11 cellular contexts compared by ENCODE assay signal in the genomic region with DNA sequence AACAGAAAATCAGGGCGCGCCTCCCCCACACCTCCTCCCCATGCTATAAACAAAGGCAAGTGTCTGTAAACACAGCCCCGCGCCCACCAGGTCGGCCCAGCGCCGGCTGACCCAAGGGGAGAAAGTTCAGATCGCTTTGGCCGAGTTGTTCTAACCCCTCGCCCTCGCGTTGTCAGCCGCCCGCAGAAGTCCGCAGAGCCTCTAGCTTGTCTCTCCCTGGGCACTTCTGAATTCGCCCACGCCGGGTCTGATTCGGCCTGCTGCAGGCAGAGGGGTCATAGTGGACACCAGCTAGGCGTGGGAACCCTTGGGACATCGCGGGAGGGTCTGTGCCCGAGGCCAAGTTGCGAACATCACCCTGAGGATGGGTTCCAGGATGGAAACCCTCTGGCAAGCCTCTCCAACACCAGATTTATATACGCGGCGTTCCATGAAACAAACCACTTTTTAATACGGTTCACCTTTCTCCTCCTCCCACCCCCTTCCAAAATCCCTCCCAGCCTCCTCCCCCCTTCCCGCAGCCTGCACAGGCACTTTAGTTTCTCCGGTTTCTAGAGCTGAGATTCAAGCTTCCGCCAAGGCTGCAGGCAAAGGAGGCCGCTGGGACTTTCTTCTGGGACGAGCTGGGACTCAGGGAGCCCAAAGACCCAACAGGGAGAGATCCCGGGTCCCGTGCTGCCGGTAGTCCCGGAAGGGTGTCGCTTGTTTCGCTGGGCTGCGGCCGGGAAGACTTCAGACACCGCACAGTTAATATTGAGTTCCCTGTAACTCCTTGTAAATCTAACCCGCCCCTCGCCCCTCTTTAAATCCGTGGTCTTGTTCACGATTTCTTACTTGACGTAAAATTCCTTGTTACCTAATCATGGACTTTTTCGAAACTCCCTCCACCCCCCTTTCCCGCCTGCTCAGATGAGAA. TPM values are rescaled to one million over a fixed set of nuclear protein-coding genes. Genes with fewer than 3 reads are reported as not detected.
DNase-seq lines count a peak whose midpoint lies in the region; ATAC-seq and TF ChIP-seq lines count a peak whose summit lies in the region.
"Had no signal": no experiment of that assay in that cellular context is flagged by ENCODE, and none has a peak within 500 bp of the region (broad histone marks: within the 10 kb centered on the region; RNA-seq: fewer than 3 reads in every experiment).

No MANE protein-coding gene starts in this region.

- H4K5ac ChIP-seq in IMR-90 (ENCODE audit: low read depth, low read length): no peak overlapping the region

- WGBS in IMR-90 (ENCODE audit: extremely low coverage in 2 of 2, insufficient read length in 1 of 2), 2 experiments: 23% methylated on average over 34 of the region's 49 CpGs; no CpG with 5 or more reads in 1 of the 2 experiments
- WGBS in body of pancreas, 2 donors: 16 to 28% methylated on average over 39 to 49 of the region's 49 CpGs
- 11 to 19% (median 15%) methylated on average over 46 to 49 of the region's 49 CpGs for WGBS in spleen, 5 donors

- H2BK5ac ChIP-seq in IMR-90 (ENCODE audit: low read depth, low read length, poor library complexity, severe bottlenecking): no peak overlapping the region

- BruUV-seq in IMR-90 (replicated peaks; lab: Mats Ljungman, UMichigan): no TSS peak

- no peak overlapping the region for H3K4me2 ChIP-seq in IMR-90 (ENCODE audit: low read depth, low read length)

- no peaks in the 10 kb centered on the region for H3K79me1 ChIP-seq in IMR-90 (ENCODE audit: low read depth in 1 of 2, low read length in 2 of 2)

- H2AK9ac ChIP-seq in IMR-90 (replicated peaks; ENCODE audit: low read depth, low read length, poor library complexity): no peak overlapping the region

- H3K18ac ChIP-seq in IMR-90 (ENCODE audit: low read depth, low read length): no peak overlapping the region

- H3K9me1 ChIP-seq in IMR-90 (ENCODE audit: insufficient read depth, low read length): no peaks in the 10 kb centered on the region

- no peak overlapping the region for H3K23ac ChIP-seq in IMR-90 (ENCODE audit: low read depth, low read length)

- H3K56ac ChIP-seq in IMR-90 (ENCODE audit: extremely low read depth, insufficient read depth, low read length): no peak overlapping the region

- H2BK20ac ChIP-seq in IMR-90 (ENCODE audit: low read depth, low read length): no peak overlapping the region

- peak overlapping the region; percentile 37 for H2AFZ ChIP-seq in IMR-90 (replicated peaks; ENCODE audit: low read length, poor library complexity)

- no peak overlapping the region for H3K9ac ChIP-seq in IMR-90 (ENCODE audit: low read depth, low read length)
- no peak overlapping the region for H3K9ac ChIP-seq in iPS-15b (ENCODE audit: low read depth, low read length)

- H3K14ac ChIP-seq in IMR-90 (replicated peaks; ENCODE audit: low read depth, low read length): no peak overlapping the region

- POLR2A ChIA-PET in IMR-90 (lab: Charles Lee; ENCODE audit: unreplicated experiment): interaction anchor here (0.7 kb wide), 1 partner anchor 31 kb away, joined by 12 read pairs; no protein-coding TSS in a partner anchor

- no peak for TF ChIP-seq RAD21 in IMR-90 (IDR thresholded peaks at IDR 0.05; ENCODE audit: low read length)

- dilution Hi-C loops in IMR-90 (cut with HindIII; ENCODE audit: low sequenced_read_pairs, unreplicated experiment): no loop called here

- TF ChIP-seq CTCF in IMR-90 (conservative IDR thresholded peaks at IDR 0.05; ENCODE audit: low read depth, low read length) (no peak), body of pancreas (IDR thresholded peaks at IDR 0.05) (no peak), spleen (IDR thresholded peaks at IDR 0.05 in 8 of 11, conservative IDR thresholded peaks at IDR 0.05 in 3 of 11) (no peak)

- no peak for DNase-seq in IMR-90
- no peak for DNase-seq in body of pancreas
- peak; percentile 66 for DNase-seq in spleen
- no peak for DNase-seq in NCI-H1048 (lab: John Stamatoyannopoulos, UW)
- DNase-seq: cortex of kidney, hippocampal formation, NCI-H1436 treated with DMSO at 0.1 percent for 48 hours, substantia nigra had no signal

- H3K4me3 ChIP-seq in IMR-90 (ENCODE audit: insufficient read depth, low read depth, low read length) (no peak overlapping the region), body of pancreas (no peak overlapping the region), iPS-15b (ENCODE audit: low read depth, low read length) (peak overlapping the region; percentile 26), spleen (peak overlapping the region in 2 of 8 donors; percentile 5 to 9)

- no peak overlapping the region for H3K4ac ChIP-seq in IMR-90 (ENCODE audit: low read depth, low read length)

- H3K27me3 ChIP-seq in IMR-90 (ENCODE audit: control insufficient read depth, insufficient read depth, low read length) (peaks cover 75% of the 10 kb centered on the region), body of pancreas (peaks cover 0 to 12% of the 10 kb centered on the region in 2 donors), iPS-15b (ENCODE audit: control insufficient read depth, insufficient read depth, low read length) (peaks cover 95% of the 10 kb centered on the region), spleen (replicated peaks in 1 of 7) (peaks cover 3 to 100% (median 97%) of the 10 kb centered on the region in 7 donors)

- H3K27ac ChIP-seq in IMR-90 (ENCODE audit: insufficient read depth, low read length) (no peak overlapping the region), body of pancreas (peak overlapping the region in 3 of 4 donors; percentile 7 to 25 (median 18)), spleen (peak overlapping the region in 1 of 8 donors; percentile 78)

- H2BK15ac ChIP-seq in IMR-90 (ENCODE audit: low read depth, low read length): no peak overlapping the region

- H3K9me3 ChIP-seq in IMR-90 (ENCODE audit: control insufficient read depth, insufficient read depth, low read length) (peaks cover 18% of the 10 kb centered on the region; the same call in 1 of the 2 replicates), body of pancreas (no peaks in the 10 kb centered on the region), iPS-15b (ENCODE audit: control insufficient read depth, insufficient read depth, low read length) (no peaks in the 10 kb centered on the region), spleen (peaks cover 0 to 9% (median 0%) of the 10 kb centered on the region in 8 donors)

- no peak overlapping the region for H4K91ac ChIP-seq in IMR-90 (ENCODE audit: insufficient read depth, low read depth, low read length)

- TF ChIP-seq POLR2A in IMR-90 (IDR thresholded peaks at IDR 0.05; ENCODE audit: low read depth, low read length): no peak
- TF ChIP-seq POLR2A in body of pancreas (IDR thresholded peaks at IDR 0.05): no peak
- no peak for TF ChIP-seq POLR2A in spleen (IDR thresholded peaks at IDR 0.05)

- no peaks in the 10 kb centered on the region for H4K20me1 ChIP-seq in IMR-90 (ENCODE audit: insufficient read depth, low read length)

- H2BK120ac ChIP-seq in IMR-90 (ENCODE audit: low read depth, low read length): no peak overlapping the region

- ATAC-seq in IMR-90 (ENCODE audit: low read depth): no peak
- no peak for ATAC-seq in body of pancreas
- no peak for ATAC-seq in HG03520 (IDR thresholded peaks at IDR 0.05; ENCODE audit: unreplicated experiment)
- ATAC-seq in GM18502 (IDR thresholded peaks at IDR 0.05; ENCODE audit: poor library complexity, unreplicated experiment): no peak

- in situ Hi-C loops in IMR-90 (cut with MboI; ENCODE audit: low sequenced_read_pairs): no loop called here

- no peak overlapping the region for H2AK5ac ChIP-seq in IMR-90 (ENCODE audit: low read depth, low read length)

- H3K36me3 ChIP-seq in IMR-90 (ENCODE audit: control insufficient read depth, insufficient read depth, low read length) (no peaks in the 10 kb centered on the region), body of pancreas (replicated peaks in 1 of 2; ENCODE audit: insufficient read depth in 1 of 2, low read depth in 2 of 2) (no peaks in the 10 kb centered on the region), iPS-15b (ENCODE audit: control insufficient read depth, insufficient read depth, low read length) (no peaks in the 10 kb centered on the region), spleen (no peaks in the 10 kb centered on the region)

- H3K4me1 ChIP-seq in IMR-90 (ENCODE audit: control insufficient read depth, insufficient read depth, low read length): no peaks in the 10 kb centered on the region
- peaks cover 29% of the 10 kb centered on the region for H3K4me1 ChIP-seq in body of pancreas
- peaks cover 3% of the 10 kb centered on the region for H3K4me1 ChIP-seq in iPS-15b (ENCODE audit: control insufficient read depth, insufficient read depth, low read length)
- peaks cover 0 to 53% (median 38%) of the 10 kb centered on the region in 6 donors for H3K4me1 ChIP-seq in spleen

- intact Hi-C loops in IMR-90 (cut with micrococcal nuclease) (no loop called here), body of pancreas (cut with DNase I) (no loop called here), spleen (cut with DNase I; ENCODE audit: low total_unique reads) (no loop called here)

- H4K8ac ChIP-seq in IMR-90 (ENCODE audit: low read depth in 2 of 2, low read length in 2 of 2): no peak overlapping the region

- CTCF ChIA-PET in IMR-90 (lab: Yijun Ruan, JAX): no interaction called here

TF ChIP-seq in IMR-90, 13 proteins besides CTCF, POLR2A, EP300 and RAD21 (continues in another document):
- no peak for TF ChIP-seq NFE2L2 (IDR thresholded peaks at IDR 0.05; ENCODE audit: low read depth, low read length)
- no peak for TF ChIP-seq MXI1 (IDR thresholded peaks at IDR 0.05; ENCODE audit: borderline replicate concordance, low read depth, low read length)
- TF ChIP-seq CHD1 (IDR thresholded peaks at IDR 0.05; ENCODE audit: low read depth, low read length): no peak
- no peak for TF ChIP-seq RCOR1 (IDR thresholded peaks at IDR 0.05; ENCODE audit: insufficient replicate concordance, low read length)
- TF ChIP-seq ELK1 (IDR thresholded peaks at IDR 0.05; ENCODE audit: borderline replicate concordance, low read depth, low read length): no peak
- TF ChIP-seq SMC3 (IDR thresholded peaks at IDR 0.05; ENCODE audit: low read depth, low read length): no peak
- TF ChIP-seq RFX5 (IDR thresholded peaks at IDR 0.05; ENCODE audit: low read depth, low read length): no peak

RNA-seq across cellular contexts. Expression of gene HAND2, which starts 4.7 kb away (rescaled TPM):
- total RNA-seq in IMR-90 (2012; rRNA removed) (0.36 and 0.56 TPM in 2 replicates), body of pancreas (10 to 100 TPM in 1 of 2 donors, 1 to 10 TPM in 1; 7.3 to 11.4 TPM), spleen (1 to 10 TPM in 5 of 7 donors, under 1 TPM in 2; 0.80 to 6.3 (median 1.5) TPM)
- polyA plus RNA-seq in IMR-90 (2012; rRNA removed) (0.67 and 0.97 TPM in 2 replicates), spleen (1 to 10 TPM in 2 of 3 donors, under 1 TPM in 1; 0.93 to 3.8 (median 2.4) TPM)
- 0.71 and 1.9 TPM in 2 replicates for polyA plus RNA-seq in IMR-90 (2012; cell fraction: cytosol; rRNA removed)
- polyA plus RNA-seq in IMR-90 (2012; cell fraction: nucleus; rRNA removed; ENCODE audit: low replicate concordance): 0.57 and 1.4 TPM in 2 replicates
